Comparison of ENCODE assay signal across 8 cellular contexts in genomic region chr15:75367406-75367912, GRCh38. TPM values are rescaled to one million over a fixed set of nuclear protein-coding genes. Genes with fewer than 3 reads are reported as not detected.
DNase-seq lines count a peak whose midpoint lies in the region; ATAC-seq and TF ChIP-seq lines count a peak whose summit lies in the region.

No MANE protein-coding gene starts in this region.

- H3K4me3 ChIP-seq in DND-41 (ENCODE audit: low read depth in 1 of 2, low read length in 2 of 2) (peak overlapping the region; percentile 94 to 95; a peak in 3 of 4 replicates), Panc1 (ENCODE audit: low read depth in 2 of 2, low read length in 2 of 2) (peak overlapping the region; percentile 74 to 91), esophagus (ENCODE audit: low read depth in 1 of 2, low read length in 2 of 2) (peak overlapping the region; percentile 81 to 83), parathyroid adenoma (ENCODE audit: low read depth, low read length) (peak overlapping the region; percentile 93)

- intact Hi-C loops in Panc1 (cut with micrococcal nuclease; ENCODE audit: unreplicated experiment), result no loop called here

- H3K9me3 ChIP-seq in DND-41 (ENCODE audit: insufficient read depth, low read length, severe bottlenecking) (no peaks in the 10 kb centered on the region), Panc1 (ENCODE audit: control insufficient read depth, insufficient read depth, low read depth, low read length) (no peaks in the 10 kb centered on the region), esophagus (ENCODE audit: control insufficient read depth in 2 of 2, insufficient read depth in 1 of 2, low read depth in 1 of 2, low read length in 1 of 2) (no peaks in the 10 kb centered on the region), parathyroid adenoma (ENCODE audit: control insufficient read depth, low read length) (no peaks in the 10 kb centered on the region)

- POLR2A ChIA-PET in Panc1 (lab: Charles Lee), result interaction anchor here (0.6 to 1.3 kb wide), 4 partner anchors 87 to 323 kb away, joined by 3 to 7 read pairs (median 4); no protein-coding TSS in a partner anchor

- H3K4me2 ChIP-seq in DND-41 (ENCODE audit: insufficient read depth, low read length) (peak overlapping the region; percentile 81), parathyroid adenoma (ENCODE audit: low read length) (peak overlapping the region; percentile 67)

- TF ChIP-seq CTCF in DND-41 (IDR thresholded peaks at IDR 0.05; ENCODE audit: borderline replicate concordance, extremely low read depth, low read length, poor library complexity, severe bottlenecking) (no peak), Panc1 (IDR thresholded peaks at IDR 0.05) (no peak), parathyroid adenoma (IDR thresholded peaks at IDR 0.05) (no peak)

- CTCF ChIA-PET in Panc1 (lab: Charles Lee), result interaction anchor here (0.5 to 1.1 kb wide), 9 partner anchors 21 to 428 kb away, joined by 3 to 10 read pairs (median 3); partner anchors contain the start of gene SNX33

- H3K27me3 ChIP-seq in DND-41 (ENCODE audit: insufficient read depth, low read length, poor library complexity) (no peaks in the 10 kb centered on the region), Panc1 (ENCODE audit: control insufficient read depth, insufficient read depth, low read length) (no peaks in the 10 kb centered on the region), esophagus (ENCODE audit: control insufficient read depth in 1 of 2, insufficient read depth in 2 of 2, low read length in 2 of 2) (no peaks in the 10 kb centered on the region), parathyroid adenoma (ENCODE audit: control insufficient read depth, insufficient read depth, low read length) (no peaks in the 10 kb centered on the region)

- H3K4me1 ChIP-seq in DND-41 (ENCODE audit: insufficient read depth, low read length), result peaks cover 31% of the 10 kb centered on the region
- H3K4me1 ChIP-seq in Panc1 (ENCODE audit: control insufficient read depth, insufficient read depth, low read length), result peaks cover 15% of the 10 kb centered on the region
- peaks cover 2 to 8% of the 10 kb centered on the region in 2 donors for H3K4me1 ChIP-seq in esophagus (ENCODE audit: control insufficient read depth in 2 of 2, insufficient read depth in 2 of 2, low read length in 1 of 2)
- peaks cover 4% of the 10 kb centered on the region for H3K4me1 ChIP-seq in parathyroid adenoma

- peak overlapping the region; percentile 90 for H3K27ac ChIP-seq in DND-41 (ENCODE audit: low read length)
- peak overlapping the region; percentile 72 for H3K27ac ChIP-seq in Panc1 (ENCODE audit: low read length)
- H3K27ac ChIP-seq in esophagus (ENCODE audit: low read depth in 2 of 2, low read length in 1 of 2), result peak overlapping the region in 1 of 2 donors; percentile 97
- peak overlapping the region; percentile 98 for H3K27ac ChIP-seq in parathyroid adenoma

- in situ Hi-C loops in Panc1 (cut with HindIII; ENCODE audit: low pct_unique_long_range_greater_than_20kb, low sequenced_read_pairs), result no loop called here

- DNase-seq in DND-41, result no peak
- DNase-seq in Panc1 (ENCODE audit: low read depth, low spot score), result no peak
- DNase-seq in NOMO-1 treated with dmso at 0.1 percent for 144 hours (lab: John Stamatoyannopoulos, UW; ENCODE audit: unreplicated experiment), result no peak
- DNase-seq in H4 (ENCODE audit: low spot score), result no peak

- BruUV-seq in Panc1 (replicated peaks; lab: Mats Ljungman, UMichigan), result no TSS peak

- peaks cover 19% of the 10 kb centered on the region for H4K20me1 ChIP-seq in DND-41 (ENCODE audit: insufficient read depth, low read length)

- H2AFZ ChIP-seq in DND-41 (ENCODE audit: low read depth, low read length), result peak overlapping the region; percentile 28; the same call in 1 of the 2 replicates
- H2AFZ ChIP-seq in parathyroid adenoma, result peak overlapping the region; percentile 84

- WGBS in esophagus, 2 donors, result 37 to 40% methylated on average over 7 of the region's 7 CpGs

- ATAC-seq in DND-41 (ENCODE audit: insufficient read depth, low read depth), result no peak
- ATAC-seq in Panc1, result no peak
- ATAC-seq in GM18517 (IDR thresholded peaks at IDR 0.05; ENCODE audit: unreplicated experiment), result no peak
- no peak for ATAC-seq in HG02588 (IDR thresholded peaks at IDR 0.05; ENCODE audit: unreplicated experiment)

- H3K36me3 ChIP-seq in DND-41 (ENCODE audit: insufficient read depth, low read length) (peaks cover 67% of the 10 kb centered on the region), Panc1 (ENCODE audit: control insufficient read depth, insufficient read depth, low read length) (peaks cover 17% of the 10 kb centered on the region), esophagus (ENCODE audit: control insufficient read depth in 2 of 2, insufficient read depth in 2 of 2, low read length in 1 of 2) (peaks cover 11 to 27% of the 10 kb centered on the region in 2 donors), parathyroid adenoma (ENCODE audit: control insufficient read depth, insufficient read depth, low read length) (no peaks in the 10 kb centered on the region)

- H3K9ac ChIP-seq in DND-41 (ENCODE audit: low read depth, low read length), result peak overlapping the region; percentile 97
- no peak overlapping the region for H3K9ac ChIP-seq in parathyroid adenoma

- H3K79me2 ChIP-seq in DND-41 (ENCODE audit: insufficient read depth, low read length) (peaks cover 17% of the 10 kb centered on the region), parathyroid adenoma (no peaks in the 10 kb centered on the region)

RNA-seq across cellular contexts. Expression of gene MAN2C1, which starts 0.9 kb away (rescaled TPM):
- total RNA-seq in Panc1 (2021; ENCODE audit: unreplicated experiment), result 127 TPM
- 91.4 TPM for polyA plus RNA-seq in Panc1 (2012; ENCODE audit: insufficient read length)
- 100 to 1,000 TPM; 107 to 185 TPM for polyA plus RNA-seq in esophagus
- total RNA-seq in H4 (2014; rRNA removed; shearing (Covaris generic)), result 15.7 and 23.4 TPM in 2 replicates

RNA-seq across cellular contexts. Expression of gene NEIL1, which starts 20.6 kb away (rescaled TPM):
- total RNA-seq in Panc1 (2021; ENCODE audit: unreplicated experiment), result 3.4 TPM
- polyA plus RNA-seq in Panc1 (2012; ENCODE audit: insufficient read length), result 9.3 TPM
- polyA plus RNA-seq in esophagus, result 10 to 100 TPM; 13.2 to 32.5 TPM
- 0.72 and 2.3 TPM in 2 replicates for total RNA-seq in H4 (2014; rRNA removed; shearing (Covaris generic))

RNA-seq across cellular contexts. Expression of gene COMMD4, which starts 31.6 kb away (rescaled TPM):
- total RNA-seq in Panc1 (2021; ENCODE audit: unreplicated experiment), result 250 TPM
- polyA plus RNA-seq in Panc1 (2012; ENCODE audit: insufficient read length), result 218 TPM
- polyA plus RNA-seq in esophagus, result 10 to 100 TPM; 52.4 to 66.1 TPM
- total RNA-seq in H4 (2014; rRNA removed; shearing (Covaris generic)), result 110 and 149 TPM in 2 replicates
